Comparison of ENCODE assay signal across 9 cellular contexts in genomic region chr15:90873998-90874605, GRCh38. TPM values are rescaled to one million over a fixed set of nuclear protein-coding genes. Genes with fewer than 3 reads are reported as not detected.
DNase-seq lines count a peak whose midpoint lies in the region; FAIRE-seq and TF ChIP-seq lines count a peak whose summit lies in the region.
"Had no signal": no experiment of that assay in that cellular context is flagged by ENCODE, and none has a peak within 500 bp of the region (broad histone marks: within the 10 kb centered on the region; RNA-seq: fewer than 3 reads in every experiment).

No MANE protein-coding gene starts in this region.

- FAIRE-seq in urothelium cell line (lab: Jason Lieb, UNC): no peak

- WGBS in mesodermal cell (ENCODE audit: insufficient coverage in 2 of 2), 2 experiments: 45 to 56% methylated on average over 15 of the region's 15 CpGs

- TF ChIP-seq CTCF in CD14-positive monocyte (IDR thresholded peaks at IDR 0.05) (no peak), astrocyte of the spinal cord (IDR thresholded peaks at IDR 0.05; ENCODE audit: low read depth, low read length) (no peak)

- intact Hi-C loops in CD14-positive monocyte (cut with micrococcal nuclease): loop anchor here (5.0 to 10.0 kb wide), 3 partner anchors 37 to 112 kb away; no protein-coding TSS in a partner anchor

- H3K36me3 Mint-ChIP-seq in CD14-positive monocyte: peaks cover 41 to 51% of the 10 kb centered on the region in 2 donors

- H3K27ac ChIP-seq in mesodermal cell (ENCODE audit: low read depth, low read length, severe bottlenecking): peak overlapping the region; percentile 20

- in situ Hi-C loops in astrocyte of the spinal cord (cut with HindIII; ENCODE audit: low sequenced_read_pairs): no loop called here

- H3K27me3 Mint-ChIP-seq in CD14-positive monocyte (ENCODE audit: low read depth in 3 of 3): peaks cover 0 to 2% (median 0%) of the 10 kb centered on the region in 3 donors

- DNase-seq in CD14-positive monocyte (ENCODE audit: low spot score) (no peak), Kasumi-1 (lab: John Stamatoyannopoulos, UW) (peak; percentile 38 to 43), astrocyte of the spinal cord (ENCODE audit: low read depth, low spot score) (peak; percentile 21), globus pallidus (ENCODE audit: low spot score) (no peak), superior temporal gyrus (ENCODE audit: extremely low spot score) (no peak), NCI-H2029 (lab: John Stamatoyannopoulos, UW) (no peak), urothelium cell line (ENCODE audit: low spot score) (no peak)
- DNase-seq: NCI-H446 treated with DMSO at 0.1 percent for 48 hours had no signal

- peaks cover 42% of the 10 kb centered on the region for H3K36me3 ChIP-seq in mesodermal cell (ENCODE audit: control insufficient read depth, insufficient read depth, low read length)

- H3K27ac Mint-ChIP-seq in CD14-positive monocyte: peak overlapping the region in 4 of 7 donors; percentile 28 to 72 (median 54)

- H3K4me3 ChIP-seq in astrocyte of the spinal cord (ENCODE audit: low read depth, low read length) (peak overlapping the region; percentile 3), mesodermal cell (ENCODE audit: extremely low read depth, insufficient read depth, low read length, poor library complexity, severe bottlenecking) (peak overlapping the region; percentile 68)

- peak overlapping the region; percentile 53 to 89 for H3K4me3 Mint-ChIP-seq in CD14-positive monocyte

- H3K4me1 ChIP-seq in mesodermal cell (ENCODE audit: control insufficient read depth, insufficient read depth, low read length, poor library complexity, severe bottlenecking): peaks cover 29% of the 10 kb centered on the region

- H3K4me1 Mint-ChIP-seq in CD14-positive monocyte: peaks cover 45% of the 10 kb centered on the region

- no peaks in the 10 kb centered on the region for H3K9me3 Mint-ChIP-seq in CD14-positive monocyte

- H3K9me3 ChIP-seq in mesodermal cell (ENCODE audit: control insufficient read depth, low read length): no peaks in the 10 kb centered on the region

RNA-seq across cellular contexts. Expression of gene FURIN, which starts 5.7 kb away (rescaled TPM):
- 10 to 100 TPM in 1 of 2 donors, 1 to 10 TPM in 1; 6.5 to 14.3 TPM for polyA plus RNA-seq in CD14-positive monocyte
- 200 TPM for polyA plus RNA-seq in mesodermal cell (2013, experiment 1 of 2)
- polyA plus RNA-seq in mesodermal cell (2013, experiment 2 of 2): 168 TPM

RNA-seq across cellular contexts. Expression of gene FES, which starts 10.2 kb away (rescaled TPM):
- 100 to 1,000 TPM; 140 to 157 TPM for polyA plus RNA-seq in CD14-positive monocyte
- 30.9 TPM for polyA plus RNA-seq in mesodermal cell (2013, experiment 1 of 2)
- polyA plus RNA-seq in mesodermal cell (2013, experiment 2 of 2): 24.3 TPM

RNA-seq across cellular contexts. Expression of gene MAN2A2, which starts 29.0 kb away (rescaled TPM):
- 1 to 10 TPM; 6.6 to 7.3 TPM for polyA plus RNA-seq in CD14-positive monocyte
- polyA plus RNA-seq in mesodermal cell (2013, experiment 1 of 2): 18.8 TPM
- 27.2 TPM for polyA plus RNA-seq in mesodermal cell (2013, experiment 2 of 2)

RNA-seq across cellular contexts. Expression of gene HDDC3, which starts 58.2 kb away (rescaled TPM):
- 10 to 100 TPM; 14.8 to 19.7 TPM for polyA plus RNA-seq in CD14-positive monocyte
- polyA plus RNA-seq in mesodermal cell (2013, experiment 1 of 2): 16.3 TPM
- polyA plus RNA-seq in mesodermal cell (2013, experiment 2 of 2): 13.4 TPM

Comparison
In these comparisons a context has a peak if more than half of its experiments do, and no peak if none do; other contexts are left out.
1. DNase-seq: peak in Kasumi-1 (2 of 2) and astrocyte of the spinal cord (single experiment); none in CD14-positive monocyte (single experiment), globus pallidus (single experiment), superior temporal gyrus (single experiment), NCI-H2029 (single experiment) and urothelium cell line (single experiment).